In the genomic region with DNA sequence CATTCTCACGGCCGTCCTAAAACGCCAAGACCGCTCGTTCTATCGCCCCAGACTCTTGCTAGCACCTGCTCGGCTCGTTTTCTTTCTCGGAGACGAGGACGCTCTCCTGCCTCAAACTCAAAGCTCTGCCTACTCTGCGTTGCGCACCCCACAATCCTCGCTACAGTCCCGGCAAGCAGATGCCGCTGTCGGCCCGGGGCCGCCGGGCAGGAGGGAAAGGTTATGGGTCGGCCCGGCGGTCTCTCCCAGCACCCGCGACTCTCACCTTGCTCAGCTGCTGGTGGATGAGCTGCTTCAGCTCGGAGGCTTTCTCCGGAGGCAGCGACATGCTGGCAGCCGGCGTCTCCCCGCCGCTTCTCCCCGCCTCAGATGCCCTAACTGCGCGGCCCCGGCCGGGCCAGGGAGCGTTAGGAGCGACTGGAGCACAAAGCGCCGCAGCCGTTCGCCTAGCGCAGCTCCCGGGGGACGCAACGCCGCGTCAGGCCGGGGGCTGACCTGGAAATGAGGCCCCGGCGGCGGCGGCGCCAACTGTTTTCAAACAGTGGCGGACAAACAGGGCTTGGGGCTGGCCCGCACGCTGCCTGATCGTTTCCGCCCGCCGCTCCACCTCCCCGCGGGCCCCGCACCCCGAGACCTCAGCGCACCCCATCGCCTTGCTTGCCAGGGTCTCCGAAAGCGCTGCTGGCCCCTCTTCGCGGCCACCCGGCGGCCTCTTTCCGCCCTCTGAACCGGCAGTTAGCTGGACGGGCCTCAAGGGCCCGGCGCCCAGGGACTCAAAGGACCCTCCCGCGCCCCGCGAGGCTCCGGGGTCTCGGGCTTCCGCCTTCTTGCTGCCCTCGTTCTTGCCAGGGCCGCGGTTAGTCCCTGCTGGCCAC, we compare ENCODE assay signal across 8 cellular contexts. TPM values are rescaled to one million over a fixed set of nuclear protein-coding genes. Genes with fewer than 3 reads are reported as not detected.
DNase-seq lines count a peak whose midpoint lies in the region; ATAC-seq, FAIRE-seq and TF ChIP-seq lines count a peak whose summit lies in the region.

A gene with protein sequence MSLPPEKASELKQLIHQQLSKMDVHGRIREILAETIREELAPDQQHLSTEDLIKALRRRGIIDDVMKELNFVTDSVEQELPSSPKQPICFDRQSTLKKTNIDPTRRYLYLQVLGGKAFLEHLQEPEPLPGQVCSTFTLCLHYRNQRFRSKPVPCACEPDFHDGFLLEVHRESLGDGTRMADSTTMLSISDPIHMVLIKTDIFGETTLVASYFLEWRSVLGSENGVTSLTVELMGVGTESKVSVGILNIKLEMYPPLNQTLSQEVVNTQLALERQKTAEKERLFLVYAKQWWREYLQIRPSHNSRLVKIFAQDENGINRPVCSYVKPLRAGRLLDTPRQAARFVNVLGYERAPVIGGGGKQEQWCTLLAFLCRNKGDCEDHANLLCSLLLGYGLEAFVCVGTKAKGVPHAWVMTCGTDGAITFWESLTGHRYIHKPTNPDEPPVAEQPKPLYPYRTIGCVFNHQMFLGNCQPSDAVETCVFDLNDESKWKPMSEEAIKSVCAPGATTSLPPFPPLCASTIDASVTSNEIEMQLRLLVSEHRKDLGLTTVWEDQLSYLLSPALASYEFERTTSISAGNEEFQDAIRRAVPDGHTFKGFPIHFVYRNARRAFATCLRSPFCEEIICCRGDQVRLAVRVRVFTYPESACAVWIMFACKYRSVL (minus strand): TSS at position 503 of the 875 bp plus-strand sequence. CDS start 175 bp downstream, at position 328.
A gene with protein sequence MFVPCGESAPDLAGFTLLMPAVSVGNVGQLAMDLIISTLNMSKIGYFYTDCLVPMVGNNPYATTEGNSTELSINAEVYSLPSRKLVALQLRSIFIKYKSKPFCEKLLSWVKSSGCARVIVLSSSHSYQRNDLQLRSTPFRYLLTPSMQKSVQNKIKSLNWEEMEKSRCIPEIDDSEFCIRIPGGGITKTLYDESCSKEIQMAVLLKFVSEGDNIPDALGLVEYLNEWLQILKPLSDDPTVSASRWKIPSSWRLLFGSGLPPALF (plus strand): TSS at position 822 of the 875 bp plus-strand sequence. CDS start 66 bp downstream, outside the sequence.

- no peaks in the 10 kb centered on the region for H3K9me3 Mint-ChIP-seq in MCF 10A (ENCODE audit: unreplicated experiment)

- DNase-seq in A549 (ENCODE audit: low read depth in 1 of 2, low spot score in 1 of 2) (peak; percentile 73 to 87), NCI-H2227 (lab: John Stamatoyannopoulos, UW; ENCODE audit: unreplicated experiment) (peak; percentile 92), MCF 10A (ENCODE audit: unreplicated experiment) (peak; percentile 90), iPS-NIHi11 (ENCODE audit: low spot score) (peak; percentile 95), small intestine (peak; percentile 80)

- H3K36me3 ChIP-seq in small intestine (ENCODE audit: control insufficient read depth in 2 of 2, insufficient read depth in 2 of 2, low read length in 2 of 2) = peaks cover under 1 to 4% of the 10 kb centered on the region in 2 donors

- WGBS in A549 (ENCODE audit: missing lambda C conversion rate) = under 1% methylated on average over 32 of the region's 89 CpGs
- 0 to 1% (median 0%) methylated on average over 83 to 89 of the region's 89 CpGs for WGBS in small intestine, 3 donors

- H3K4me2 ChIP-seq in A549 = peak within 1 kb of the TSS; percentile 98

- intact Hi-C loops in MCF 10A (cut with micrococcal nuclease) = no loop called here

- POLR2A ChIA-PET in A549 (lab: Yijun Ruan, JAX) = interaction anchor here (0.6 to 1.4 kb wide), 6 partner anchors 8 to 325 kb away, joined by 3 to 6 read pairs (median 4); a partner anchor contains a TSS
- POLR2A ChIA-PET in MCF 10A (lab: Yijun Ruan, JAX) = interaction anchor here (0.6 to 3.0 kb wide), 25 partner anchors 9 to 394 kb away, joined by 3 to 20 read pairs (median 4); a partner anchor contains a TSS

- FAIRE-seq in A549 (lab: Jason Lieb, UNC) (no peak), small intestine (lab: Jason Lieb, UNC) (no peak)

- BruUV-seq in MCF 10A (replicated peaks; lab: Mats Ljungman, UMichigan) = TSS peak; percentile 37

- H3K27me3 ChIP-seq in small intestine (ENCODE audit: control insufficient read depth in 2 of 2, insufficient read depth in 2 of 2, low read length in 2 of 2) = no peaks in the 10 kb centered on the region

- H3K4me3 ChIP-seq in A549 = peak within 1 kb of the TSS; percentile 64
- peak within 1 kb of the TSS; percentile 68 to 87 for H3K4me3 ChIP-seq in small intestine (ENCODE audit: low read depth in 1 of 2, low read length in 2 of 2)

- CTCF ChIA-PET in A549 (lab: Yijun Ruan, JAX) (interaction anchor here (1.2 kb wide), 1 partner anchor 232 kb away, joined by 3 read pairs; no protein-coding TSS in a partner anchor), MCF 10A (lab: Yijun Ruan, JAX) (interaction anchor here (0.6 to 1.3 kb wide), 5 partner anchors 23 to 707 kb away, joined by 3 to 4 read pairs (median 3); no protein-coding TSS in a partner anchor)

- H3K4me1 Mint-ChIP-seq in MCF 10A (ENCODE audit: insufficient read depth, unreplicated experiment) = peaks cover 45% of the 10 kb centered on the region

- H3K27ac Mint-ChIP-seq in MCF 10A (ENCODE audit: low read depth, unreplicated experiment) = peak within 1 kb of the TSS; percentile 100

- H3K27ac ChIP-seq in A549 = peak within 1 kb of the TSS; percentile 90 to 98
- peak within 1 kb of the TSS; percentile 98 for H3K27ac ChIP-seq in VCaP
- H3K27ac ChIP-seq in small intestine (ENCODE audit: low read depth in 1 of 2, low read length in 1 of 2) = peak within 1 kb of the TSS; percentile 94 to 100

- TF ChIP-seq EP300 in A549 (IDR thresholded peaks at IDR 0.05) = no peak

- H3K9me3 ChIP-seq in A549 (no peaks in the 10 kb centered on the region), small intestine (ENCODE audit: control insufficient read depth, low read depth) (no peaks in the 10 kb centered on the region)

- H3K4me3 Mint-ChIP-seq in MCF 10A (ENCODE audit: unreplicated experiment) = peak within 1 kb of the TSS; percentile 100

- H3K4me1 ChIP-seq in A549 = peaks cover 44% of the 10 kb centered on the region
- H3K4me1 ChIP-seq in small intestine (ENCODE audit: control insufficient read depth in 2 of 2, insufficient read depth in 1 of 2, low read depth in 1 of 2, low read length in 1 of 2) = peaks cover 0 to 11% of the 10 kb centered on the region in 2 donors

- no peak for TF ChIP-seq RAD21 in A549 (conservative IDR thresholded peaks at IDR 0.05 in 1 of 2, IDR thresholded peaks at IDR 0.05 in 1 of 2)

- peak; percentile 64 for TF ChIP-seq POLR2A in A549 (IDR thresholded peaks at IDR 0.05; ENCODE audit: low read length)

- TF ChIP-seq CTCF in A549 (IDR thresholded peaks at IDR 0.05) = no peak
- TF ChIP-seq CTCF in VCaP (conservative IDR thresholded peaks at IDR 0.05) = no peak
- TF ChIP-seq CTCF in MCF 10A (IDR thresholded peaks at IDR 0.05; ENCODE audit: unreplicated experiment) = no peak

- peaks cover 15% of the 10 kb centered on the region for H3K36me3 Mint-ChIP-seq in MCF 10A (ENCODE audit: insufficient read depth, unreplicated experiment)

- ATAC-seq in A549 = peak; percentile 96
- peak; percentile 45 for ATAC-seq in GM18858 (IDR thresholded peaks at IDR 0.05; ENCODE audit: unreplicated experiment)
- ATAC-seq in HG03064 (IDR thresholded peaks at IDR 0.05; ENCODE audit: low read depth, unreplicated experiment) = peak; percentile 72

- H3K27me3 Mint-ChIP-seq in MCF 10A (ENCODE audit: insufficient read depth, unreplicated experiment) = no peaks in the 10 kb centered on the region

TF ChIP-seq in A549, 52 proteins besides CTCF, POLR2A, EP300 and RAD21 (continues in another document):
- no peak for TF ChIP-seq CBX2 (IDR thresholded peaks at IDR 0.05; ENCODE audit: borderline replicate concordance, low read depth)
- TF ChIP-seq TFCP2L1 (CRISPR knock-in tag; IDR thresholded peaks at IDR 0.05) = no peak
- TF ChIP-seq CEBPB (IDR thresholded peaks at IDR 0.05) = no peak
- TF ChIP-seq, protein P1, sequence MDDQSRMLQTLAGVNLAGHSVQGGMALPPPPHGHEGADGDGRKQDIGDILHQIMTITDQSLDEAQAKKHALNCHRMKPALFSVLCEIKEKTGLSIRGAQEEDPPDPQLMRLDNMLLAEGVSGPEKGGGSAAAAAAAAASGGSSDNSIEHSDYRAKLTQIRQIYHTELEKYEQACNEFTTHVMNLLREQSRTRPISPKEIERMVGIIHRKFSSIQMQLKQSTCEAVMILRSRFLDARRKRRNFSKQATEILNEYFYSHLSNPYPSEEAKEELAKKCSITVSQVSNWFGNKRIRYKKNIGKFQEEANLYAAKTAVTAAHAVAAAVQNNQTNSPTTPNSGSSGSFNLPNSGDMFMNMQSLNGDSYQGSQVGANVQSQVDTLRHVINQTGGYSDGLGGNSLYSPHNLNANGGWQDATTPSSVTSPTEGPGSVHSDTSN (IDR thresholded peaks at IDR 0.05) = no peak

RNA-seq across cellular contexts. Expression of the first gene that starts in this region (rescaled TPM):
- polyA plus RNA-seq in A549 (2011; rRNA removed) = 12.4 and 13.1 TPM in 2 replicates
- 5.6 and 6.0 TPM in 2 replicates for polyA plus RNA-seq in A549 (2012; cell fraction: cytosol; rRNA removed)
- polyA plus RNA-seq in A549 (2012; cell fraction: nucleus; rRNA removed) = 7.7 TPM in 2 replicates
- 7.8 to 7.9 TPM (median 7.9 TPM) in 3 replicates for polyA plus RNA-seq in A549 (2017; fragmentation: RNase III; extraction: RNeasy Plus Mini Kit Qiagen cat#74134 plus additional on column Dnase treatment)
- 6.3 and 11.7 TPM in 2 replicates for polyA minus RNA-seq in A549 (2011; rRNA and poly(A)+ RNA removed)
- 4.9 and 6.4 TPM in 2 replicates for total RNA-seq in MCF 10A (2022)
- 1 to 10 TPM; 2.7 to 5.7 (median 4.3) TPM for polyA plus RNA-seq in small intestine

RNA-seq across cellular contexts. Expression of the second gene that starts in this region (rescaled TPM):
- polyA plus RNA-seq in A549 (2011; rRNA removed) (69.2 and 76.8 TPM in 2 replicates), A549 (2017; fragmentation: RNase III; extraction: RNeasy Plus Mini Kit Qiagen cat#74134 plus additional on column Dnase treatment) (75.3 to 76.5 TPM (median 75.7 TPM) in 3 replicates), small intestine (10 to 100 TPM; 76.5 to 83.2 (median 78.4) TPM)
- polyA plus RNA-seq in A549 (2012; cell fraction: cytosol; rRNA removed) = 27.4 and 32.9 TPM in 2 replicates
- polyA plus RNA-seq in A549 (2012; cell fraction: nucleus; rRNA removed) = 11.3 and 13.9 TPM in 2 replicates
- 24.7 and 28.8 TPM in 2 replicates for polyA minus RNA-seq in A549 (2011; rRNA and poly(A)+ RNA removed)
- 88.6 and 100 TPM in 2 replicates for total RNA-seq in MCF 10A (2022)

Comparison
In these comparisons a context has a peak if more than half of its experiments do, and no peak if none do; other contexts are left out.
1. Peak in every context shown above with its lines: DNase-seq, ATAC-seq, H3K4me3 ChIP-seq and H3K27ac ChIP-seq.
2. ATAC-seq: peak in every context shown above with its lines; median percentile 96 in A549; 72 in HG03064; 45 in GM18858.